28 cellular contexts compared by ENCODE assay signal in genomic region chr18:77990131-77990530, GRCh38.
DNase-seq lines count a peak whose midpoint lies in the region; ATAC-seq, FAIRE-seq and TF ChIP-seq lines count a peak whose summit lies in the region.
"Had no signal": no experiment of that assay in that cellular context is flagged by ENCODE, and none has a peak within 500 bp of the region (broad histone marks: within the 10 kb centered on the region; RNA-seq: fewer than 3 reads in every experiment).

No MANE protein-coding gene starts in this region.

- H3K4me1 ChIP-seq in H1 (replicated peaks in 1 of 4; ENCODE audit: control insufficient read depth in 3 of 4, insufficient read depth in 4 of 4, low read length in 3 of 4) (no peaks in the 10 kb centered on the region), neuronal stem cell (ENCODE audit: control insufficient read depth in 2 of 2, insufficient read depth in 1 of 2, low read depth in 1 of 2, low read length in 2 of 2) (no peaks in the 10 kb centered on the region), lower lobe of right lung (no peaks in the 10 kb centered on the region)
- H3K4me1 ChIP-seq: A549; BLaER1 treated with 17β-estradiol and CSF1 and Interleukin-3, amounts not matched to agents 10 nM and 100 nM; Caco-2 had no signal

- H3K18ac ChIP-seq in H1 (ENCODE audit: extremely low read depth, low read length) (no peak overlapping the region), neuronal stem cell (ENCODE audit: low read length) (peak overlapping the region; percentile 44)

- WGBS in H1 (ENCODE audit: extremely low coverage in 1 of 2, insufficient coverage in 1 of 2, insufficient read length in 1 of 2, insufficient replicate concordance in 2 of 2, low coverage in 1 of 2, low lambda C conversion rate in 2 of 2, missing lambda C conversion rate in 1 of 2), 2 experiments, result 89% methylated on average over 12 of the region's 12 CpGs; no CpG with 5 or more reads in 1 of the 2 experiments
- no CpG with 5 or more reads among the region's 12 CpGs for WGBS in neuronal stem cell (ENCODE audit: extremely low coverage in 2 of 2, insufficient read length in 2 of 2, insufficient replicate concordance in 1 of 2), 2 donors

- H2BK15ac ChIP-seq in H1 (ENCODE audit: low read length) (0 out of 2 replicates have a peak overlapping the region, but pooled peaks have one; percentile 3), neuronal stem cell (ENCODE audit: low read length) (no peak overlapping the region)

- no peak for ATAC-seq in activated naive CD4-positive, alpha-beta T cell treated with anti-CD3 and anti-CD28 coated beads, Interleukin-2, amount 50 U/mL, for 72 hours
- no peak for ATAC-seq in lower lobe of right lung
- ATAC-seq: A549; CD8-positive, alpha-beta T cell; GM12878 had no signal

- no peak overlapping the region for H3K4me2 ChIP-seq in H1 (ENCODE audit: insufficient read depth in 1 of 2, low read depth in 2 of 2, low read length in 2 of 2)
- H3K4me2 ChIP-seq in neuronal stem cell (ENCODE audit: insufficient read depth, low read length, poor library complexity, severe bottlenecking), result no peak overlapping the region
- H3K4me2 ChIP-seq: A549; BLaER1 treated with 17β-estradiol and CSF1 and Interleukin-3, amounts not matched to agents 10 nM and 100 nM had no signal

- H3K27me3 ChIP-seq in H1 (replicated peaks in 1 of 4; ENCODE audit: control insufficient read depth in 3 of 4, extremely low read depth in 1 of 4, insufficient read depth in 3 of 4, low read length in 3 of 4), result no peaks in the 10 kb centered on the region
- no peaks in the 10 kb centered on the region for H3K27me3 ChIP-seq in neuronal stem cell (ENCODE audit: control insufficient read depth in 3 of 3, insufficient read depth in 3 of 3, low read depth in 1 of 3, low read length in 3 of 3)
- no peaks in the 10 kb centered on the region for H3K27me3 ChIP-seq in lower lobe of right lung (ENCODE audit: low read depth)
- H3K27me3 ChIP-seq: BLaER1 treated with 17β-estradiol and CSF1 and Interleukin-3, amounts not matched to agents 10 nM and 100 nM had no signal

- H3K9ac ChIP-seq in H1 (replicated peaks in 1 of 4; ENCODE audit: extremely low read depth in 1 of 4, low read depth in 3 of 4, low read length in 3 of 4) (no peak overlapping the region), neuronal stem cell (ENCODE audit: low read depth, low read length, poor library complexity) (no peak overlapping the region)
- H3K9ac ChIP-seq: BLaER1 treated with 17β-estradiol and CSF1 and Interleukin-3, amounts not matched to agents 10 nM and 100 nM had no signal

- H3K79me1 ChIP-seq in H1 (ENCODE audit: low read depth, low read length), result no peaks in the 10 kb centered on the region
- no peaks in the 10 kb centered on the region for H3K79me1 ChIP-seq in neuronal stem cell (ENCODE audit: low read depth, low read length)

- no peaks in the 10 kb centered on the region for H3K23me2 ChIP-seq in H1 (ENCODE audit: low read depth, low read length)

- DNase-seq in D721Med (ENCODE audit: insufficient read length, low spot score) (no peak), HT1080 (ENCODE audit: low read depth) (peak; percentile 68), H1 (ENCODE audit: low read depth in 1 of 2, low spot score in 2 of 2) (no peak), neuronal stem cell (ENCODE audit: low spot score) (no peak), cerebellum (ENCODE audit: low spot score) (no peak), lower lobe of right lung (no peak)
- DNase-seq in activated naive CD4-positive, alpha-beta T cell treated with anti-CD3 and anti-CD28 coated beads, Interleukin-2, amount 50 U/mL, for 72 hours (ENCODE audit: low spot score in 2 of 2), result no peak
- no peak for DNase-seq in stimulated activated CD4-positive, alpha-beta T cell treated with anti-CD3 and anti-CD28 coated beads, Interleukin-4, amount 100 ng/mL, for 1 hour
- DNase-seq: AML-193; Caco-2; Calu3; CD4-positive, alpha-beta T cell; CD8-positive, alpha-beta T cell; DMS 273 treated with DMSO at 0.1 percent for 48 hours; DMS153; DMS53; DMS79; DND-41; GF-D8 had no signal

- H2BK120ac ChIP-seq in H1 (replicated peaks; ENCODE audit: low read depth, low read length), result no peak overlapping the region
- H2BK120ac ChIP-seq in neuronal stem cell (ENCODE audit: low read depth, low read length), result no peak overlapping the region

- intact Hi-C loops in lower lobe of right lung (cut with DNase I), result no loop called here

- no peaks in the 10 kb centered on the region for H3K9me3 ChIP-seq in H1 (ENCODE audit: insufficient read depth in 2 of 2, low read depth in 1 of 2, low read length in 1 of 2)
- H3K9me3 ChIP-seq in neuronal stem cell (replicated peaks in 1 of 2; ENCODE audit: control insufficient read depth in 2 of 2, insufficient read depth in 1 of 2, low read depth in 1 of 2, low read length in 2 of 2), result peaks cover 0 to 2% of the 10 kb centered on the region in 2 donors
- H3K9me3 ChIP-seq in lower lobe of right lung, result no peaks in the 10 kb centered on the region
- H3K9me3 ChIP-seq: A549; BLaER1 treated with 17β-estradiol and CSF1 and Interleukin-3, amounts not matched to agents 10 nM and 100 nM; Caco-2 had no signal

- no peaks in the 10 kb centered on the region for H4K20me1 ChIP-seq in H1 (replicated peaks in 1 of 2; ENCODE audit: control insufficient read depth in 1 of 2, insufficient read depth in 2 of 2, low read length in 2 of 2)
- H4K20me1 ChIP-seq: BLaER1 treated with 17β-estradiol and CSF1 and Interleukin-3, amounts not matched to agents 10 nM and 100 nM had no signal

- H3K36me3 Mint-ChIP-seq in activated naive CD4-positive, alpha-beta T cell treated with anti-CD3 and anti-CD28 coated beads, Interleukin-2, amount 50 U/mL, for 72 hours, result no peaks in the 10 kb centered on the region
- H3K36me3 Mint-ChIP-seq: CD8-positive, alpha-beta T cell had no signal

- no peak for TF ChIP-seq RAD21 in H1 (IDR thresholded peaks at IDR 0.05 in 1 of 2, conservative IDR thresholded peaks at IDR 0.05 in 1 of 2; ENCODE audit: low read depth in 2 of 2, low read length in 2 of 2)

- H3K27ac ChIP-seq in H1 (ENCODE audit: low read depth, low read length), result no peak overlapping the region
- no peak overlapping the region for H3K27ac ChIP-seq in neuronal stem cell (replicated peaks; ENCODE audit: low read length)
- no peak overlapping the region for H3K27ac ChIP-seq in lower lobe of right lung
- H3K27ac ChIP-seq: 22Rv1; A549; BLaER1 treated with 17β-estradiol and CSF1 and Interleukin-3, amounts not matched to agents 10 nM and 100 nM; C4-2B had no signal

- H4K91ac ChIP-seq in H1 (replicated peaks; ENCODE audit: insufficient read length, low read length), result no peak overlapping the region
- no peak overlapping the region for H4K91ac ChIP-seq in neuronal stem cell (ENCODE audit: low read depth, low read length, poor library complexity)

- H3K36me3 ChIP-seq in H1 (ENCODE audit: control insufficient read depth in 2 of 4, insufficient read depth in 4 of 4, low read length in 3 of 4) (no peaks in the 10 kb centered on the region), neuronal stem cell (replicated peaks in 1 of 2; ENCODE audit: control insufficient read depth in 2 of 2, insufficient read depth in 2 of 2, low read length in 2 of 2) (no peaks in the 10 kb centered on the region), lower lobe of right lung (no peaks in the 10 kb centered on the region)
- H3K36me3 ChIP-seq: BLaER1 treated with 17β-estradiol and CSF1 and Interleukin-3, amounts not matched to agents 10 nM and 100 nM had no signal

- H3K23ac ChIP-seq in H1 (ENCODE audit: insufficient read length) (no peak overlapping the region), neuronal stem cell (ENCODE audit: low read depth, low read length, poor library complexity) (no peak overlapping the region)

- CTCF ChIA-PET in H1 (lab: Charles Lee; ENCODE audit: partially characterized antibody), result no interaction called here

- POLR2A ChIA-PET in H1 (lab: Charles Lee; ENCODE audit: partially characterized antibody), result no interaction called here

- H3K9me3 Mint-ChIP-seq in activated naive CD4-positive, alpha-beta T cell treated with anti-CD3 and anti-CD28 coated beads, Interleukin-2, amount 50 U/mL, for 72 hours, result peaks cover 0 to 5% of the 10 kb centered on the region in 2 donors
- H3K9me3 Mint-ChIP-seq: CD4-positive, alpha-beta T cell; CD8-positive, alpha-beta T cell had no signal

- H4K8ac ChIP-seq in H1 (ENCODE audit: extremely low read depth, insufficient read depth, low read length) (no peak overlapping the region), neuronal stem cell (ENCODE audit: low read depth, low read length) (no peak overlapping the region)

- TF ChIP-seq EP300 in H1 (IDR thresholded peaks at IDR 0.05; ENCODE audit: borderline replicate concordance in 1 of 2, low read depth in 2 of 2, low read length in 2 of 2), result no peak

- no peaks in the 10 kb centered on the region for H3K79me2 ChIP-seq in H1 (ENCODE audit: control insufficient read depth in 1 of 2, insufficient read depth in 2 of 2, low read length in 2 of 2)

- no peak overlapping the region for H4K5ac ChIP-seq in H1 (ENCODE audit: insufficient read length, low read depth, low read length)

- FAIRE-seq in D721Med (lab: Jason Lieb, UNC), result peak; percentile 56
- FAIRE-seq in H1 (lab: Jason Lieb, UNC), result no peak
- FAIRE-seq: A549, G401.6, GM12878, GM12892, GM18507 had no signal

- no peak overlapping the region for H3K56ac ChIP-seq in H1 (replicated peaks; ENCODE audit: insufficient read length, low read depth, low read length)

- H2BK5ac ChIP-seq in H1 (ENCODE audit: low read depth, low read length) (no peak overlapping the region), neuronal stem cell (ENCODE audit: low read length) (no peak overlapping the region)

- no peak for TF ChIP-seq POLR2A in H1 (IDR thresholded peaks at IDR 0.05; ENCODE audit: control extremely low read depth in 1 of 2, low read depth in 2 of 2, low read length in 2 of 2)

- H3K4me3 ChIP-seq in H1 (ENCODE audit: extremely low read depth in 1 of 4, insufficient read depth in 2 of 4, low read depth in 3 of 4, low read length in 4 of 4), result no peak overlapping the region
- H3K4me3 ChIP-seq in neuronal stem cell (ENCODE audit: low read length in 2 of 2), result no peak overlapping the region
- H3K4me3 ChIP-seq in lower lobe of right lung, result no peak overlapping the region
- H3K4me3 ChIP-seq: A549; BLaER1 treated with 17β-estradiol and CSF1 and Interleukin-3, amounts not matched to agents 10 nM and 100 nM; GM12878 had no signal

- H3K4ac ChIP-seq in H1 (replicated peaks; ENCODE audit: insufficient read length, low read depth, low read length) (no peak overlapping the region), neuronal stem cell (ENCODE audit: low read length) (no peak overlapping the region)

- TF ChIP-seq CTCF in D721Med (IDR thresholded peaks at IDR 0.05; ENCODE audit: insufficient read depth, missing control alignments), result no peak
- no peak for TF ChIP-seq CTCF in H1 (IDR thresholded peaks at IDR 0.05; ENCODE audit: control extremely low read depth in 1 of 3, insufficient read depth in 1 of 3, low read depth in 1 of 3, low read length in 3 of 3)
- no peak for TF ChIP-seq CTCF in lower lobe of right lung (IDR thresholded peaks at IDR 0.05)

- no peak overlapping the region for H2BK20ac ChIP-seq in H1 (ENCODE audit: low read length)

- H2BK12ac ChIP-seq in H1 (ENCODE audit: low read depth, low read length) (no peak overlapping the region), neuronal stem cell (ENCODE audit: low read length) (no peak overlapping the region)

- H3K27ac Mint-ChIP-seq in activated naive CD4-positive, alpha-beta T cell treated with anti-CD3 and anti-CD28 coated beads, Interleukin-2, amount 50 U/mL, for 72 hours, result no peak overlapping the region
- H3K27ac Mint-ChIP-seq: B cell; CD4-positive, alpha-beta T cell; CD8-positive, alpha-beta T cell had no signal

- H2AFZ ChIP-seq in H1 (ENCODE audit: low read length) (0 out of 2 replicates have a peak overlapping the region, but pooled peaks have one; percentile 7), neuronal stem cell (ENCODE audit: low read length) (no peak overlapping the region)

- H3K14ac ChIP-seq in H1 (ENCODE audit: insufficient read length) (no peak overlapping the region), neuronal stem cell (ENCODE audit: low read length) (no peak overlapping the region)

- H2AK5ac ChIP-seq in H1 (ENCODE audit: low read depth, low read length), result no peak overlapping the region
- no peak overlapping the region for H2AK5ac ChIP-seq in neuronal stem cell (ENCODE audit: low read depth, low read length)
